Comparison of ENCODE assay signal across 8 cellular contexts in the genomic region with DNA sequence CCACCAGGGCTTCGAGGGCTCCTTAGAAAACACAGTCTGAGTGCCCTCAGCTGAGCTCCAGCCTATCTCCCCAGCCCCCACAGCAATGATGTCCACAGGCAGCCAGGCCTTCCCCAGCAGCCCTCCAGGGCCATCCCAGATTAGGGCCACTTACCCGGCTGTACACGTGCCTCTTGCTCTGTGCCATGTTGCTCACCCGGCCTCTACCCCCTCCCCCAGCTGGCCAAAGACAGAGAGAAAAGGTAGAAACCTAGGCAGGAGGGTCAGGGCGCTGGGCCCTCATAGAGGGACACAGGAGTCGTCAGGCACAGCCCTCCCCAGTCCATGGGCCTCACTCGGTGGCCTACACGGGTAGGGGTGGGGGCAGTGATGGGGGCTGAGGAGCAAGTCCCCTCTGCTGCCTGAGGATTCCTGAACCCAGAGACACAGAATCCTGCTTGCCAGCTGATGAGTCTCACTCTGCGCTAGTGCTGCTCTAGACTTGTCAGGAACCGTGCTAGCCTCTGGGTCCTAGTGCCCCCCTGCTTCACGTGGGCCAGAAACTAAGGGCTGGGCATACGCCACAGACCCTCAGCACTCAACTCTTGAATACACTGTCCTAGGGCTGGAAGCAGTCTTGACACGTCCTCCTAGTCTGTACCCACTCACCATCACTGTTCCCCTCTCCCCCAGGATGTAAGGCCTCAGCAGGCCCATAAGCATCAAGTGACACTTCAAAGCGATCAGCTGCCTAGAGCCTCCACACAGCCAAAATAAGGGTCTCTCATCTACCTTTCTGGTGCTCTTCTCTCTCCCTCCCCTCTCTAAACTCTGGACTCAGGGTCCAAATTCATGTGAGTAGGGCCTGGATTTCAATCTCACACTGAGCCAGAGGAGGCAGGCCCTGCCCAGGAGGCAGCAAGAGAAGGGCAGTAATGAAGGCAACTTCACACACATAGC. TPM values are rescaled to one million over a fixed set of nuclear protein-coding genes. Genes with fewer than 3 reads are reported as not detected.
DNase-seq lines count a peak whose midpoint lies in the region; ATAC-seq lines count a peak whose summit lies in the region.

Gene DCTN1, minus strand, starts transcription at position 461 of the 939 bp plus-strand sequence. Its CDS starts 274 bp downstream, at position 187.

- intact Hi-C loops in activated CD4-positive, alpha-beta memory T cell treated with anti-CD3 and anti-CD28 coated beads for 36 hours (cut with micrococcal nuclease): no loop called here

- H3K4me1 Mint-ChIP-seq in activated CD4-positive, alpha-beta memory T cell treated with anti-CD3 and anti-CD28 coated beads for 36 hours (ENCODE audit: low read depth): peaks cover 17% of the 10 kb centered on the region
- peaks cover 21% of the 10 kb centered on the region for H3K4me1 Mint-ChIP-seq in memory B cell

- H3K4me3 ChIP-seq in stomach smooth muscle (ENCODE audit: low read length in 2 of 2): peak within 1 kb of the TSS; percentile 49 to 76

- H3K27ac Mint-ChIP-seq in activated CD4-positive, alpha-beta memory T cell treated with anti-CD3 and anti-CD28 coated beads for 36 hours: no peak within 1 kb of the TSS
- H3K27ac Mint-ChIP-seq in memory B cell: no peak within 1 kb of the TSS

- H3K36me3 Mint-ChIP-seq in activated CD4-positive, alpha-beta memory T cell treated with anti-CD3 and anti-CD28 coated beads for 36 hours: peaks cover 5% of the 10 kb centered on the region
- H3K36me3 Mint-ChIP-seq in memory B cell: peaks cover 19% of the 10 kb centered on the region

- no peaks in the 10 kb centered on the region for H3K9me3 ChIP-seq in stomach smooth muscle (ENCODE audit: control insufficient read depth in 2 of 2, low read length in 2 of 2)

- POLR2A ChIA-PET in activated CD4-positive, alpha-beta memory T cell treated with anti-CD3 and anti-CD28 coated beads for 36 hours (lab: Charles Lee): interaction anchor here (1.6 kb wide), 1 partner anchor 12 kb away, joined by 4 read pairs; no protein-coding TSS in a partner anchor

- peak; percentile 82 for ATAC-seq in HG02610 (IDR thresholded peaks at IDR 0.05; ENCODE audit: unreplicated experiment)
- no peak for ATAC-seq in memory B cell (ENCODE audit: low read depth)

- in situ Hi-C loops in Caki2 (cut with HindIII; ENCODE audit: low pct_unique_long_range_greater_than_20kb, low sequenced_read_pairs): no loop called here

- no peak within 1 kb of the TSS for H3K4me3 Mint-ChIP-seq in activated CD4-positive, alpha-beta memory T cell treated with anti-CD3 and anti-CD28 coated beads for 36 hours
- H3K4me3 Mint-ChIP-seq in memory B cell: peak within 1 kb of the TSS; percentile 6

- peak; percentile 19 for DNase-seq in Caki2 (ENCODE audit: low read depth)
- peak; percentile 23 for DNase-seq in activated CD4-positive, alpha-beta memory T cell treated with anti-CD3 and anti-CD28 coated beads for 36 hours
- peak; percentile 76 for DNase-seq in epidermal melanocyte (ENCODE audit: insufficient read length, low spot score)
- no peak for DNase-seq in memory B cell (ENCODE audit: low spot score in 2 of 2)
- DNase-seq in NCI-H187 (lab: John Stamatoyannopoulos, UW): no peak
- no peak for DNase-seq in NCI-H187 treated with DMSO at 0.1 percent for 48 hours (lab: John Stamatoyannopoulos, UW)

- peak within 1 kb of the TSS; percentile 58 to 73 for H3K9ac ChIP-seq in stomach smooth muscle (ENCODE audit: low read length in 2 of 2)

- peaks cover 16 to 22% of the 10 kb centered on the region in 2 donors for H3K36me3 ChIP-seq in stomach smooth muscle (ENCODE audit: control insufficient read depth in 2 of 2, insufficient read depth in 2 of 2, low read length in 2 of 2)

- H3K27me3 Mint-ChIP-seq in activated CD4-positive, alpha-beta memory T cell treated with anti-CD3 and anti-CD28 coated beads for 36 hours: no peaks in the 10 kb centered on the region
- no peaks in the 10 kb centered on the region for H3K27me3 Mint-ChIP-seq in memory B cell

- peaks cover 34% of the 10 kb centered on the region for H3K4me1 ChIP-seq in stomach smooth muscle (ENCODE audit: control insufficient read depth, insufficient read depth, low read length)

- CTCF ChIA-PET in activated CD4-positive, alpha-beta memory T cell treated with anti-CD3 and anti-CD28 coated beads for 36 hours (lab: Charles Lee): interaction anchor here (1.5 to 1.9 kb wide), 2 partner anchors 11 to 45 kb away, joined by 4 to 11 read pairs; no protein-coding TSS in a partner anchor

- H3K27me3 ChIP-seq in stomach smooth muscle (ENCODE audit: control insufficient read depth in 1 of 2, insufficient read depth in 2 of 2, low read length in 2 of 2): no peaks in the 10 kb centered on the region

- H3K27ac ChIP-seq in stomach smooth muscle (ENCODE audit: low read length): no peak within 1 kb of the TSS

- H3K9me3 Mint-ChIP-seq in activated CD4-positive, alpha-beta memory T cell treated with anti-CD3 and anti-CD28 coated beads for 36 hours: no peaks in the 10 kb centered on the region
- no peaks in the 10 kb centered on the region for H3K9me3 Mint-ChIP-seq in memory B cell

RNA-seq across cellular contexts. Expression of gene DCTN1, which starts in this region (rescaled TPM):
- total RNA-seq in Caki2 (2014; rRNA removed; shearing (Covaris generic); ENCODE audit: low replicate concordance): 117 TPM in 2 replicates
- 10 to 100 TPM; 75.6 to 79.5 TPM for total RNA-seq in activated CD4-positive, alpha-beta memory T cell treated with anti-CD3 and anti-CD28 coated beads for 36 hours

Comparison
In these comparisons a context has a peak if more than half of its experiments do, and no peak if none do; other contexts are left out.
1. DNase-seq: peak in Caki2 (single experiment), activated CD4-positive, alpha-beta memory T cell treated with anti-CD3 and anti-CD28 coated beads for 36 hours (single experiment) and epidermal melanocyte (single experiment); none in memory B cell (0 of 2), NCI-H187 (0 of 2) and NCI-H187 treated with DMSO at 0.1 percent for 48 hours (single experiment).